ENCODE assay signal across 11 cellular contexts in genomic region chr7:143391462-143392404, GRCh38. TPM values are rescaled to one million over a fixed set of nuclear protein-coding genes. Genes with fewer than 3 reads are reported as not detected.
DNase-seq lines count a peak whose midpoint lies in the region; ATAC-seq, FAIRE-seq and TF ChIP-seq lines count a peak whose summit lies in the region.
"Had no signal": no experiment of that assay in that cellular context is flagged by ENCODE, and none has a peak within 500 bp of the region (broad histone marks: within the 10 kb centered on the region; RNA-seq: fewer than 3 reads in every experiment).

No MANE protein-coding gene starts in this region.

- no peak for FAIRE-seq in RCC 7860 (lab: Jason Lieb, UNC)

- no peak overlapping the region for H2AFZ ChIP-seq in mammary epithelial cell (ENCODE audit: low read depth, low read length)

- no peaks in the 10 kb centered on the region for H3K27me3 Mint-ChIP-seq in MCF 10A (ENCODE audit: insufficient read depth, unreplicated experiment)
- H3K27me3 Mint-ChIP-seq in naive thymus-derived CD4-positive, alpha-beta T cell, result no peaks in the 10 kb centered on the region

- no peak for ATAC-seq in naive thymus-derived CD4-positive, alpha-beta T cell
- no peak for ATAC-seq in GM18861 (IDR thresholded peaks at IDR 0.05; ENCODE audit: unreplicated experiment)
- ATAC-seq: activated T-cell treated with anti-CD3 and anti-CD28 coated beads, Interleukin-2, amount 50 U/mL, for 72 hours had no signal

- H3K27ac ChIP-seq in mammary epithelial cell (ENCODE audit: insufficient read depth, low read depth, low read length), result no peak overlapping the region
- no peak overlapping the region for H3K27ac ChIP-seq in naive thymus-derived CD4-positive, alpha-beta T cell (ENCODE audit: low read depth, low read length)

- H3K4me2 ChIP-seq in mammary epithelial cell (ENCODE audit: insufficient read depth, low read depth, low read length), result no peak overlapping the region

- peak overlapping the region; percentile 63 for H3K27ac Mint-ChIP-seq in MCF 10A (ENCODE audit: low read depth, unreplicated experiment)
- H3K27ac Mint-ChIP-seq in naive thymus-derived CD4-positive, alpha-beta T cell, result peak overlapping the region in 5 of 9 donors; percentile 21 to 71 (median 62)
- H3K27ac Mint-ChIP-seq: activated T-cell treated with anti-CD3 and anti-CD28 coated beads, Interleukin-2, amount 50 U/mL, for 72 hours had no signal

- POLR2A ChIA-PET in MCF 10A (lab: Yijun Ruan, JAX), result interaction anchor here (0.6 to 1.6 kb wide), 5 partner anchors 8 to 244 kb away, joined by 3 to 8 read pairs (median 3); no protein-coding TSS in a partner anchor
- POLR2A ChIA-PET in naive thymus-derived CD4-positive, alpha-beta T cell (lab: Charles Lee), result interaction anchor here (0.6 to 3.4 kb wide), 9 partner anchors 10 to 599 kb away, joined by 3 to 19 read pairs (median 3); no protein-coding TSS in a partner anchor

- no peaks in the 10 kb centered on the region for H3K9me3 ChIP-seq in mammary epithelial cell (replicated peaks; ENCODE audit: insufficient read depth, low read length)
- no peaks in the 10 kb centered on the region for H3K9me3 ChIP-seq in naive thymus-derived CD4-positive, alpha-beta T cell (ENCODE audit: control insufficient read depth in 2 of 3, low read length in 3 of 3)

- intact Hi-C loops in MCF 10A (cut with micrococcal nuclease), result no loop called here
- intact Hi-C loops in mammary epithelial cell (cut with micrococcal nuclease), result no loop called here
- intact Hi-C loops in naive thymus-derived CD4-positive, alpha-beta T cell (cut with micrococcal nuclease), result no loop called here

- no peaks in the 10 kb centered on the region for H3K9me3 Mint-ChIP-seq in MCF 10A (ENCODE audit: unreplicated experiment)
- H3K9me3 Mint-ChIP-seq in naive thymus-derived CD4-positive, alpha-beta T cell, result no peaks in the 10 kb centered on the region
- H3K9me3 Mint-ChIP-seq: activated T-cell treated with anti-CD3 and anti-CD28 coated beads, Interleukin-2, amount 50 U/mL, for 72 hours; immature natural killer cell had no signal

- H3K4me1 Mint-ChIP-seq in MCF 10A (ENCODE audit: insufficient read depth, unreplicated experiment), result peaks cover 17% of the 10 kb centered on the region
- H3K4me1 Mint-ChIP-seq in naive thymus-derived CD4-positive, alpha-beta T cell, result peaks cover 7 to 25% (median 20%) of the 10 kb centered on the region in 7 donors

- H3K4me3 Mint-ChIP-seq in MCF 10A (ENCODE audit: unreplicated experiment), result no peak overlapping the region
- no peak overlapping the region for H3K4me3 Mint-ChIP-seq in naive thymus-derived CD4-positive, alpha-beta T cell
- H3K4me3 Mint-ChIP-seq: activated T-cell treated with anti-CD3 and anti-CD28 coated beads, Interleukin-2, amount 50 U/mL, for 72 hours; immature natural killer cell had no signal

- no peak overlapping the region for H3K9ac ChIP-seq in mammary epithelial cell (ENCODE audit: insufficient read depth, low read length)

- H4K20me1 ChIP-seq in mammary epithelial cell (ENCODE audit: insufficient read depth, low read length), result peaks cover 8% of the 10 kb centered on the region

- H3K27me3 ChIP-seq in mammary epithelial cell (ENCODE audit: insufficient read depth, low read length), result no peaks in the 10 kb centered on the region
- H3K27me3 ChIP-seq in naive thymus-derived CD4-positive, alpha-beta T cell (ENCODE audit: control insufficient read depth in 2 of 2, insufficient read depth in 2 of 2, low read length in 2 of 2), result no peaks in the 10 kb centered on the region

- TF ChIP-seq CTCF in MCF 10A (IDR thresholded peaks at IDR 0.05; ENCODE audit: unreplicated experiment), result no peak
- no peak for TF ChIP-seq CTCF in mammary epithelial cell (conservative IDR thresholded peaks at IDR 0.05 in 1 of 2, IDR thresholded peaks at IDR 0.05 in 1 of 2; ENCODE audit: extremely low read depth in 1 of 2, insufficient read depth in 1 of 2, low read depth in 1 of 2, low read length in 2 of 2)
- TF ChIP-seq CTCF in fibroblast of mammary gland (conservative IDR thresholded peaks at IDR 0.05; ENCODE audit: control insufficient read depth, insufficient read depth, low read depth, low read length), result no peak

- DNase-seq in MCF 10A (ENCODE audit: unreplicated experiment), result no peak
- DNase-seq in mammary epithelial cell, result no peak
- peak; percentile 94 for DNase-seq in fibroblast of mammary gland (ENCODE audit: low read depth)
- DNase-seq in naive thymus-derived CD4-positive, alpha-beta T cell, result no peak
- DNase-seq in T-helper 2 cell, result no peak
- DNase-seq in effector CD4-positive, alpha-beta T cell, result no peak
- no peak for DNase-seq in RCC 7860 (ENCODE audit: low spot score)
- DNase-seq: activated T-cell treated with anti-CD3 and anti-CD28 coated beads, Interleukin-2, amount 50 U/mL, for 72 hours; immature natural killer cell had no signal

- peaks cover 43% of the 10 kb centered on the region for H3K4me1 ChIP-seq in mammary epithelial cell (ENCODE audit: insufficient read depth, low read length)
- no peaks in the 10 kb centered on the region for H3K4me1 ChIP-seq in naive thymus-derived CD4-positive, alpha-beta T cell (ENCODE audit: control insufficient read depth in 2 of 2, insufficient read depth in 2 of 2, low read length in 2 of 2)

- no peak overlapping the region for H3K4me3 ChIP-seq in mammary epithelial cell (replicated peaks in 1 of 3; ENCODE audit: insufficient read depth in 1 of 3, low read depth in 2 of 3, low read length in 3 of 3)
- no peak overlapping the region for H3K4me3 ChIP-seq in fibroblast of mammary gland (ENCODE audit: control insufficient read depth, low read depth, low read length)
- H3K4me3 ChIP-seq in naive thymus-derived CD4-positive, alpha-beta T cell (ENCODE audit: low read length), result no peak overlapping the region

- peaks cover 50% of the 10 kb centered on the region for H3K36me3 Mint-ChIP-seq in MCF 10A (ENCODE audit: insufficient read depth, unreplicated experiment)
- peaks cover 5 to 29% (median 9%) of the 10 kb centered on the region in 5 donors for H3K36me3 Mint-ChIP-seq in naive thymus-derived CD4-positive, alpha-beta T cell

- in situ Hi-C loops in mammary epithelial cell (cut with MboI; ENCODE audit: low sequenced_read_pairs in 2 of 2), result no loop called here

- BruUV-seq in MCF 10A (replicated peaks; lab: Mats Ljungman, UMichigan) (no TSS peak), mammary epithelial cell (replicated peaks; lab: Mats Ljungman, UMichigan) (no TSS peak)

- CTCF ChIA-PET in MCF 10A (lab: Yijun Ruan, JAX) (interaction anchor here (0.5 to 2.9 kb wide), 6 partner anchors 13 to 151 kb away, joined by 3 to 11 read pairs (median 6); partner anchors contain the start of gene EPHA1), mammary epithelial cell (lab: Charles Lee; ENCODE audit: low non-redundant PET) (no interaction called here)
- CTCF ChIA-PET in naive thymus-derived CD4-positive, alpha-beta T cell (lab: Charles Lee), result no interaction called here

- peaks cover 34% of the 10 kb centered on the region for H3K79me2 ChIP-seq in mammary epithelial cell (ENCODE audit: insufficient read depth, low read length)

- dilution Hi-C loops in mammary epithelial cell (cut with HindIII; ENCODE audit: low sequenced_read_pairs), result no loop called here

- peaks cover 37% of the 10 kb centered on the region for H3K36me3 ChIP-seq in mammary epithelial cell (ENCODE audit: insufficient read depth, low read length)
- H3K36me3 ChIP-seq in naive thymus-derived CD4-positive, alpha-beta T cell (ENCODE audit: control insufficient read depth in 2 of 3, insufficient read depth in 3 of 3, low read length in 3 of 3), result peaks cover 0 to 98% (median 12%) of the 10 kb centered on the region in 3 experiments

- 36% methylated on average over 17 of the region's 24 CpGs for WGBS in mammary epithelial cell (ENCODE audit: low coverage, missing lambda C conversion rate)

RNA-seq across cellular contexts. Expression of gene ZYX, which starts 10.6 kb away (rescaled TPM):
- 168 and 260 TPM in 2 replicates for total RNA-seq in MCF 10A (2022)
- 100 to 1,000 TPM in 1 of 2 donors, 10 to 100 TPM in 1; 68.3 to 295 TPM for total RNA-seq in mammary epithelial cell
- polyA plus RNA-seq in mammary epithelial cell, result 83.9 TPM
- 277 TPM for polyA minus RNA-seq in mammary epithelial cell
- total RNA-seq in naive thymus-derived CD4-positive, alpha-beta T cell, result 100 to 1,000 TPM; 110 to 264 (median 124) TPM
- 100 to 1,000 TPM in 1 of 2 donors, 10 to 100 TPM in 1; 54.2 to 101 TPM for polyA plus RNA-seq in naive thymus-derived CD4-positive, alpha-beta T cell

RNA-seq across cellular contexts. Expression of gene EPHA1, which starts 16.9 kb away (rescaled TPM):
- total RNA-seq in MCF 10A (2022), result 0.89 and 1.2 TPM in 2 replicates
- 10 to 100 TPM; 15.2 to 27.3 TPM for total RNA-seq in mammary epithelial cell
- polyA plus RNA-seq in mammary epithelial cell, result 21.3 TPM
- 40.6 TPM for polyA minus RNA-seq in mammary epithelial cell
- 10 to 100 TPM in 4 of 5 experiments, 1 to 10 TPM in 1; 4.1 to 63.1 (median 33.6) TPM for total RNA-seq in naive thymus-derived CD4-positive, alpha-beta T cell
- polyA plus RNA-seq in naive thymus-derived CD4-positive, alpha-beta T cell, result 10 to 100 TPM; 10.9 to 41.4 TPM

RNA-seq across cellular contexts. Expression of gene FAM131B, which starts 29.2 kb away (rescaled TPM):
- 0.19 and 0.25 TPM in 2 replicates for total RNA-seq in MCF 10A (2022)
- total RNA-seq in mammary epithelial cell, result 1 to 10 TPM in 1 of 2 donors, under 1 TPM in 1; 0.71 to 1.5 TPM
- polyA plus RNA-seq in mammary epithelial cell, result 0.58 TPM
- not detected for polyA minus RNA-seq in mammary epithelial cell
- total RNA-seq in naive thymus-derived CD4-positive, alpha-beta T cell, result 1 to 10 TPM in 1 of 5 experiments, under 1 TPM in 2, not detected in 2; 0.19 to 1.4 (median 0.53) TPM
- polyA plus RNA-seq in naive thymus-derived CD4-positive, alpha-beta T cell, result not detected

RNA-seq across cellular contexts. Expression of gene TAS2R60, which starts 51.5 kb away (rescaled TPM):
- total RNA-seq in MCF 10A (2022) (not detected in 2 replicates), mammary epithelial cell (under 1 TPM in 1 of 2 donors, not detected in 1; 0.17 TPM)
- polyA plus RNA-seq in mammary epithelial cell, result not detected
- polyA minus RNA-seq in mammary epithelial cell, result not detected
- total RNA-seq in naive thymus-derived CD4-positive, alpha-beta T cell, result 1 to 10 TPM in 4 of 5 experiments, not detected in 1; 1.4 to 2.5 (median 1.8) TPM
- under 1 TPM in 1 of 2 donors, not detected in 1; 0.33 TPM for polyA plus RNA-seq in naive thymus-derived CD4-positive, alpha-beta T cell
- total RNA-seq: A673; activated T-cell treated with anti-CD3 and anti-CD28 coated beads, Interleukin-2, amount 50 U/mL, for 72 hours had no signal
- polyA plus RNA-seq: immature natural killer cell had no signal
